10 cellular contexts compared by ENCODE assay signal in the genomic region with DNA sequence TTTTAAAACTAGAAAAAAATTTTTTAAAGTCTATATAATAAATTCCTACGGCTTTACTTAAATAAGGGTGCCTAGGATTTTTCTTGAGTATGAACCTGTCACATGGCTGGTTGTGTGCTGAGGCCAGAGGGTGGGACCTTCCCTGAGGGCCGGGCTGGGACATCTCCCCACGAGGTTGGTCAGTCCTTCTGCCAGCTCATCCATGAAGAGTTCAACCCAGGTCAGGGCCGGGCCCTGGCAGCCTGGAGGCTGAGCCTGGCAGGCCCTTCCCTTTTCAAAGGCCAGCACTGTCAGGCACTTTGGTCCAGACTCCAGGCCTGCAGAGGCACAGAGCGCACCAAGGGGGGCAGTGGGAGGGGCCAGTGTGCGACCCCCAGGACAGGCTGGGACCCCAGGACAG. TPM values are rescaled to one million over a fixed set of nuclear protein-coding genes. Genes with fewer than 3 reads are reported as not detected.
DNase-seq lines count a peak whose midpoint lies in the region; ATAC-seq and TF ChIP-seq lines count a peak whose summit lies in the region.
"Had no signal": no experiment of that assay in that cellular context is flagged by ENCODE, and none has a peak within 500 bp of the region (broad histone marks: within the 10 kb centered on the region; RNA-seq: fewer than 3 reads in every experiment).

No MANE protein-coding gene starts in this region.

- H3K27ac ChIP-seq in C4-2B, result peak overlapping the region; percentile 41

- H3K4me3 Mint-ChIP-seq in activated T-cell treated with anti-CD3 and anti-CD28 coated beads, Interleukin-2, amount 50 U/mL, for 24 hours, result no peak overlapping the region
- H3K4me3 Mint-ChIP-seq: activated CD4-positive, alpha-beta memory T cell treated with anti-CD3 and anti-CD28 coated beads, Interleukin-2, amount 10 ng/mL, durations not matched to agents 7 days and 5 days had no signal

- no peak for TF ChIP-seq POLR2A in erythroblast (IDR thresholded peaks at IDR 0.05; ENCODE audit: low read length)

- ATAC-seq in HG03457 (IDR thresholded peaks at IDR 0.05; ENCODE audit: unreplicated experiment), result no peak
- ATAC-seq in HG03159 (IDR thresholded peaks at IDR 0.05; ENCODE audit: unreplicated experiment), result no peak

- H3K36me3 Mint-ChIP-seq in activated T-cell treated with anti-CD3 and anti-CD28 coated beads, Interleukin-2, amount 50 U/mL, for 24 hours (ENCODE audit: low read depth), result no peaks in the 10 kb centered on the region

- H3K4me1 Mint-ChIP-seq in activated T-cell treated with anti-CD3 and anti-CD28 coated beads, Interleukin-2, amount 50 U/mL, for 24 hours (ENCODE audit: low read depth), result no peaks in the 10 kb centered on the region
- H3K4me1 Mint-ChIP-seq: activated CD4-positive, alpha-beta memory T cell treated with anti-CD3 and anti-CD28 coated beads, Interleukin-2, amount 10 ng/mL, durations not matched to agents 7 days and 5 days had no signal

- no peak for TF ChIP-seq CTCF in C4-2B (conservative IDR thresholded peaks at IDR 0.05)

- no peaks in the 10 kb centered on the region for H3K27me3 Mint-ChIP-seq in activated T-cell treated with anti-CD3 and anti-CD28 coated beads, Interleukin-2, amount 50 U/mL, for 24 hours

- no peaks in the 10 kb centered on the region for H3K9me3 Mint-ChIP-seq in activated T-cell treated with anti-CD3 and anti-CD28 coated beads, Interleukin-2, amount 50 U/mL, for 24 hours
- H3K9me3 Mint-ChIP-seq: activated CD4-positive, alpha-beta memory T cell treated with anti-CD3 and anti-CD28 coated beads, Interleukin-2, amount 10 ng/mL, durations not matched to agents 7 days and 5 days had no signal

- DNase-seq in NCI-H2196 (lab: John Stamatoyannopoulos, UW; ENCODE audit: unreplicated experiment) (peak; percentile 42), erythroblast (lab: John Stamatoyannopoulos, UW) (peak; percentile 55 to 59), mucosa of gallbladder (ENCODE audit: low spot score) (peak; percentile 73)
- no peak for DNase-seq in stimulated activated CD4-positive, alpha-beta T cell treated with anti-CD3 and anti-CD28 coated beads, Interleukin-2, amount 100 ng/mL, for 24 hours
- DNase-seq in activated T-cell treated with anti-CD3 and anti-CD28 coated beads, Interleukin-2, amount 50 U/mL, for 24 hours, result no peak
- DNase-seq: activated CD4-positive, alpha-beta memory T cell treated with anti-CD3 and anti-CD28 coated beads, Interleukin-2, amount 10 ng/mL, durations not matched to agents 7 days and 5 days; NCI-H1436 had no signal

- H3K27ac Mint-ChIP-seq in activated T-cell treated with anti-CD3 and anti-CD28 coated beads, Interleukin-2, amount 50 U/mL, for 24 hours, result no peak overlapping the region
- H3K27ac Mint-ChIP-seq: activated CD4-positive, alpha-beta memory T cell treated with anti-CD3 and anti-CD28 coated beads, Interleukin-2, amount 10 ng/mL, durations not matched to agents 7 days and 5 days had no signal

RNA-seq across cellular contexts. Expression of a gene that starts 31.8 kb away (rescaled TPM):
- 133 TPM for total RNA-seq in mucosa of gallbladder

Comparison
In these comparisons a context has a peak if more than half of its experiments do, and no peak if none do; other contexts are left out.
1. DNase-seq: peak in NCI-H2196 (single experiment), erythroblast (2 of 2) and mucosa of gallbladder (single experiment); none in stimulated activated CD4-positive, alpha-beta T cell treated with anti-CD3 and anti-CD28 coated beads, Interleukin-2, amount 100 ng/mL, for 24 hours (0 of 2) and activated T-cell treated with anti-CD3 and anti-CD28 coated beads, Interleukin-2, amount 50 U/mL, for 24 hours (single experiment).